Comparison of ENCODE assay signal across 18 cellular contexts in genomic region chr5:760363-761205, GRCh38. TPM values are rescaled to one million over a fixed set of nuclear protein-coding genes. Genes with fewer than 3 reads are reported as not detected.
DNase-seq lines count a peak whose midpoint lies in the region; ATAC-seq, FAIRE-seq and TF ChIP-seq lines count a peak whose summit lies in the region.
"Had no signal": no experiment of that assay in that cellular context is flagged by ENCODE, and none has a peak within 500 bp of the region (broad histone marks: within the 10 kb centered on the region; RNA-seq: fewer than 3 reads in every experiment).

No MANE protein-coding gene starts in this region.

- WGBS in right cardiac atrium, result 96% methylated on average over 31 of the region's 31 CpGs
- 95 to 96% methylated on average over 31 of the region's 31 CpGs for WGBS in sigmoid colon, 2 donors

- H3K4me1 ChIP-seq in right cardiac atrium (ENCODE audit: control insufficient read depth, insufficient read depth, low read length) (no peaks in the 10 kb centered on the region), sigmoid colon (peaks cover 0 to 39% (median 33%) of the 10 kb centered on the region in 4 donors)

- H3K27me3 ChIP-seq in right cardiac atrium (ENCODE audit: control insufficient read depth, insufficient read depth) (no peaks in the 10 kb centered on the region), sigmoid colon (no peaks in the 10 kb centered on the region)
- H3K27me3 ChIP-seq: esophagus squamous epithelium had no signal

- no peak for TF ChIP-seq POLR2A in sigmoid colon (IDR thresholded peaks at IDR 0.05)

- H3K27ac ChIP-seq in right cardiac atrium (ENCODE audit: low read length) (no peak overlapping the region), sigmoid colon (no peak overlapping the region)

- intact Hi-C loops in right cardiac atrium (cut with DNase I), result no loop called here
- intact Hi-C loops in sigmoid colon (cut with DNase I), result no loop called here

- no peak for TF ChIP-seq CTCF in sigmoid colon (IDR thresholded peaks at IDR 0.05)

- no peak for TF ChIP-seq EP300 in sigmoid colon (IDR thresholded peaks at IDR 0.05)

- H3K4me3 ChIP-seq in right cardiac atrium (ENCODE audit: low read length) (no peak overlapping the region), sigmoid colon (no peak overlapping the region)
- H3K4me3 ChIP-seq: esophagus squamous epithelium, K562 had no signal

- peak; percentile 86 for FAIRE-seq in HTR-8/SVneo (lab: Jason Lieb, UNC)
- FAIRE-seq: K562, TTC549 had no signal

- ATAC-seq in right cardiac atrium, result no peak
- ATAC-seq in HG03439 (IDR thresholded peaks at IDR 0.05; ENCODE audit: unreplicated experiment), result no peak
- no peak for ATAC-seq in HG03378 (IDR thresholded peaks at IDR 0.05; ENCODE audit: unreplicated experiment)
- ATAC-seq: K562; naive thymus-derived CD8-positive, alpha-beta T cell; stimulated activated naive CD8-positive, alpha-beta T cell treated with anti-CD3 and anti-CD28 coated beads, Interleukin-15, amount 100 ng/mL, for 72 hours had no signal

- H3K36me3 ChIP-seq in sigmoid colon, result peaks cover 0 to 4% (median 0%) of the 10 kb centered on the region in 4 donors

- H3K9me3 ChIP-seq in right cardiac atrium (ENCODE audit: control insufficient read depth, low read length), result no peaks in the 10 kb centered on the region
- H3K9me3 ChIP-seq in sigmoid colon, result no peaks in the 10 kb centered on the region
- H3K9me3 ChIP-seq: esophagus squamous epithelium had no signal

- peak; percentile 54 for DNase-seq in activated CD8-positive, alpha-beta memory T cell treated with anti-CD3 and anti-CD28 coated beads, Interleukin-2, amount 50 U/mL, for 48 hours
- DNase-seq in activated CD8-positive, alpha-beta memory T cell treated with anti-CD3 and anti-CD28 coated beads, Interleukin-2, amount 50 U/mL, for 4 hours, result no peak
- no peak for DNase-seq in HTR-8/SVneo (ENCODE audit: insufficient read length, low spot score)
- DNase-seq in right cardiac atrium, result peak in 2 of 3 donors; percentile 23 to 66
- peak; percentile 64 for DNase-seq in sigmoid colon
- DNase-seq in COR-L47 (lab: John Stamatoyannopoulos, UW), result no peak
- DNase-seq: anterior cingulate cortex; esophagus squamous epithelium; HCEC 1CT; hypothalamus; naive thymus-derived CD8-positive, alpha-beta T cell; NCI-H1092 treated with DMSO at 0.1 percent for 48 hours; NCI-H226 had no signal

RNA-seq across cellular contexts. Expression of gene ZDHHC11B, which starts 23.9 kb away (rescaled TPM):
- 10 to 100 TPM; 17.0 to 49.2 (median 24.1) TPM for total RNA-seq in right cardiac atrium
- 6.6 TPM for polyA plus RNA-seq in right cardiac atrium
- 10 to 100 TPM in 1 of 4 donors, 1 to 10 TPM in 2, under 1 TPM in 1; 0.71 to 12.7 (median 2.4) TPM for total RNA-seq in sigmoid colon
- polyA plus RNA-seq in sigmoid colon, result 1 to 10 TPM in 1 of 3 donors, under 1 TPM in 1, not detected in 1; 0.46 to 2.0 TPM
- polyA plus RNA-seq: naive thymus-derived CD8-positive, alpha-beta T cell had no signal

Comparison
In these comparisons a context has a peak if more than half of its experiments do, and no peak if none do; other contexts are left out.
1. DNase-seq: peak in activated CD8-positive, alpha-beta memory T cell treated with anti-CD3 and anti-CD28 coated beads, Interleukin-2, amount 50 U/mL, for 48 hours (single experiment), right cardiac atrium (2 of 3) and sigmoid colon (single experiment); none in activated CD8-positive, alpha-beta memory T cell treated with anti-CD3 and anti-CD28 coated beads, Interleukin-2, amount 50 U/mL, for 4 hours (single experiment), HTR-8/SVneo (single experiment) and COR-L47 (single experiment).